Comparison of ENCODE assay signal across 22 cellular contexts in genomic region chr20:18614244-18614643, GRCh38. TPM values are rescaled to one million over a fixed set of nuclear protein-coding genes. Genes with fewer than 3 reads are reported as not detected.
DNase-seq lines count a peak whose midpoint lies in the region; ATAC-seq, FAIRE-seq and TF ChIP-seq lines count a peak whose summit lies in the region.
"Had no signal": no experiment of that assay in that cellular context is flagged by ENCODE, and none has a peak within 500 bp of the region (broad histone marks: within the 10 kb centered on the region; RNA-seq: fewer than 3 reads in every experiment).

No MANE protein-coding gene starts in this region.

- no peaks in the 10 kb centered on the region for H3K27me3 Mint-ChIP-seq in activated T-cell treated with anti-CD3 and anti-CD28 coated beads, Interleukin-2, amount 50 U/mL, for 24 hours
- no peaks in the 10 kb centered on the region for H3K27me3 Mint-ChIP-seq in activated T-cell treated with anti-CD3 and anti-CD28 coated beads, Interleukin-2, amount 50 U/mL, for 72 hours (ENCODE audit: low read depth)
- H3K27me3 Mint-ChIP-seq in CD4-positive, alpha-beta T cell: no peaks in the 10 kb centered on the region

- peak overlapping the region; percentile 18 for H3K27ac Mint-ChIP-seq in activated T-cell treated with anti-CD3 and anti-CD28 coated beads, Interleukin-2, amount 50 U/mL, for 24 hours
- no peak overlapping the region for H3K27ac Mint-ChIP-seq in activated T-cell treated with anti-CD3 and anti-CD28 coated beads, Interleukin-2, amount 50 U/mL, for 72 hours
- H3K27ac Mint-ChIP-seq in CD4-positive, alpha-beta T cell: peak overlapping the region; percentile 51

- no peak for TF ChIP-seq POLR2A in adrenal gland (IDR thresholded peaks at IDR 0.05)

- no peak overlapping the region for H3K27ac ChIP-seq in CD4-positive, alpha-beta T cell (ENCODE audit: low read depth, low read length)
- H3K27ac ChIP-seq in adrenal gland: no peak overlapping the region
- H3K27ac ChIP-seq: SJSA1 had no signal

- no peaks in the 10 kb centered on the region for H3K27me3 ChIP-seq in CD4-positive, alpha-beta T cell (ENCODE audit: control insufficient read depth, insufficient read depth, low read length)
- no peaks in the 10 kb centered on the region for H3K27me3 ChIP-seq in bronchial epithelial cell (ENCODE audit: control insufficient read depth, insufficient read depth, low read length)
- no peaks in the 10 kb centered on the region for H3K27me3 ChIP-seq in adrenal gland
- H3K27me3 ChIP-seq: MG63, SJSA1 had no signal

- H3K4me1 Mint-ChIP-seq in activated T-cell treated with anti-CD3 and anti-CD28 coated beads, Interleukin-2, amount 50 U/mL, for 24 hours (ENCODE audit: low read depth): peaks cover 25% of the 10 kb centered on the region
- H3K4me1 Mint-ChIP-seq in activated T-cell treated with anti-CD3 and anti-CD28 coated beads, Interleukin-2, amount 50 U/mL, for 72 hours (ENCODE audit: low read depth): peaks cover 12% of the 10 kb centered on the region
- no peaks in the 10 kb centered on the region for H3K4me1 Mint-ChIP-seq in CD4-positive, alpha-beta T cell (ENCODE audit: low read depth)

- 96 to 100% (median 98%) methylated on average over 5 of the region's 5 CpGs for WGBS in adrenal gland, 4 donors

- H3K4me3 ChIP-seq in bronchial epithelial cell (ENCODE audit: low read depth, low read length): no peak overlapping the region
- H3K4me3 ChIP-seq in adrenal gland: no peak overlapping the region
- H3K4me3 ChIP-seq: GM23338, MG63, SJSA1 had no signal

- H3K36me3 Mint-ChIP-seq in activated T-cell treated with anti-CD3 and anti-CD28 coated beads, Interleukin-2, amount 50 U/mL, for 24 hours (ENCODE audit: low read depth): peaks cover 48% of the 10 kb centered on the region
- peaks cover 0 to 15% of the 10 kb centered on the region in 2 donors for H3K36me3 Mint-ChIP-seq in activated T-cell treated with anti-CD3 and anti-CD28 coated beads, Interleukin-2, amount 50 U/mL, for 72 hours (ENCODE audit: insufficient read depth in 2 of 2)
- peaks cover 47% of the 10 kb centered on the region for H3K36me3 Mint-ChIP-seq in CD4-positive, alpha-beta T cell (ENCODE audit: low read depth)

- CTCF ChIA-PET in CD4-positive, alpha-beta T cell (lab: Charles Lee): no interaction called here

- POLR2A ChIA-PET in CD4-positive, alpha-beta T cell (lab: Charles Lee): no interaction called here

- intact Hi-C loops in CD4-positive, alpha-beta T cell (cut with DNase I, micrococcal nuclease): no loop called here
- intact Hi-C loops in adrenal gland (cut with DNase I): no loop called here

- peaks cover 0 to 5% of the 10 kb centered on the region in 2 donors for H3K4me1 ChIP-seq in adrenal gland (replicated peaks in 1 of 2)
- H3K4me1 ChIP-seq: SJSA1 had no signal

- no peak for ATAC-seq in activated T-cell treated with anti-CD3 and anti-CD28 coated beads, Interleukin-2, amount 50 U/mL, for 72 hours (replicated peaks in 1 of 2)
- no peak for ATAC-seq in CD4-positive, alpha-beta T cell (ENCODE audit: poor library complexity)
- ATAC-seq in esophagus mucosa (peak; percentile 54), GM19351 (IDR thresholded peaks at IDR 0.05; ENCODE audit: unreplicated experiment) (no peak)
- ATAC-seq: GM23338 had no signal

- H3K9me3 ChIP-seq in CD4-positive, alpha-beta T cell (ENCODE audit: control insufficient read depth, low read length): no peaks in the 10 kb centered on the region
- H3K9me3 ChIP-seq in adrenal gland (replicated peaks in 1 of 3): no peaks in the 10 kb centered on the region
- H3K9me3 ChIP-seq: MG63, SJSA1 had no signal

- no peaks in the 10 kb centered on the region for H3K9me3 Mint-ChIP-seq in activated T-cell treated with anti-CD3 and anti-CD28 coated beads, Interleukin-2, amount 50 U/mL, for 24 hours
- no peaks in the 10 kb centered on the region for H3K9me3 Mint-ChIP-seq in activated T-cell treated with anti-CD3 and anti-CD28 coated beads, Interleukin-2, amount 50 U/mL, for 72 hours
- no peaks in the 10 kb centered on the region for H3K9me3 Mint-ChIP-seq in CD4-positive, alpha-beta T cell
- H3K9me3 Mint-ChIP-seq: GM23338, H9 had no signal

- H3K4me3 Mint-ChIP-seq in activated T-cell treated with anti-CD3 and anti-CD28 coated beads, Interleukin-2, amount 50 U/mL, for 24 hours: no peak overlapping the region
- H3K4me3 Mint-ChIP-seq in activated T-cell treated with anti-CD3 and anti-CD28 coated beads, Interleukin-2, amount 50 U/mL, for 72 hours: no peak overlapping the region
- H3K4me3 Mint-ChIP-seq in CD4-positive, alpha-beta T cell: no peak overlapping the region
- H3K4me3 Mint-ChIP-seq: GM23338, H9 had no signal

- TF ChIP-seq CTCF in CD4-positive, alpha-beta T cell (IDR thresholded peaks at IDR 0.05): no peak
- TF ChIP-seq CTCF in bronchial epithelial cell (IDR thresholded peaks at IDR 0.05; ENCODE audit: insufficient read depth, low read length, severe bottlenecking) (no peak), adrenal gland (IDR thresholded peaks at IDR 0.05) (no peak)

- peaks cover 4% of the 10 kb centered on the region for H3K36me3 ChIP-seq in bronchial epithelial cell (ENCODE audit: control insufficient read depth, insufficient read depth, low read length)
- H3K36me3 ChIP-seq in adrenal gland (replicated peaks in 1 of 2): no peaks in the 10 kb centered on the region
- H3K36me3 ChIP-seq: MG63, SJSA1 had no signal

- DNase-seq in activated T-cell treated with anti-CD3 and anti-CD28 coated beads, Interleukin-2, amount 50 U/mL, for 24 hours: no peak
- no peak for DNase-seq in activated T-cell treated with anti-CD3 and anti-CD28 coated beads, Interleukin-2, amount 50 U/mL, for 72 hours
- DNase-seq in CD4-positive, alpha-beta T cell: no peak
- DNase-seq in bronchial epithelial cell (ENCODE audit: low read depth): no peak
- no peak for DNase-seq in NCI-H774 (lab: John Stamatoyannopoulos, UW)
- no peak for DNase-seq in adrenal gland
- DNase-seq: H9, KBM-7, MG63, NCI-H1105 treated with DMSO at 0.1 percent for 48 hours, NCI-H146, NCI-H2029, NCI-H446, NCI-H524 treated with DMSO at 0.1 percent for 48 hours, Right ventricle myocardium superior, RPMI8226 had no signal

- FAIRE-seq in bronchial epithelial cell (lab: Jason Lieb, UNC): peak; percentile 88
- FAIRE-seq: G401.6, HTR-8/SVneo had no signal

RNA-seq across cellular contexts. Expression of gene DTD1, which starts 26.4 kb away (rescaled TPM):
- 10 to 100 TPM; 46.1 to 47.6 TPM for total RNA-seq in activated T-cell treated with anti-CD3 and anti-CD28 coated beads, Interleukin-2, amount 50 U/mL, for 72 hours
- total RNA-seq in CD4-positive, alpha-beta T cell: 10 to 100 TPM; 15.4 to 16.1 TPM
- total RNA-seq in bronchial epithelial cell (197 and 241 TPM in 2 replicates), esophagus mucosa (36.1 TPM), adrenal gland (10 to 100 TPM; 19.0 to 37.0 (median 32.9) TPM)
- polyA plus RNA-seq in adrenal gland: 10 to 100 TPM in 2 of 3 donors, 1 to 10 TPM in 1; 9.5 to 38.9 (median 13.9) TPM

RNA-seq across cellular contexts. Expression of gene SMIM26, which starts 47.0 kb away (rescaled TPM):
- 10 to 100 TPM; 84.3 to 87.7 TPM for total RNA-seq in activated T-cell treated with anti-CD3 and anti-CD28 coated beads, Interleukin-2, amount 50 U/mL, for 72 hours
- 10 to 100 TPM; 78.7 to 79.8 TPM for total RNA-seq in CD4-positive, alpha-beta T cell
- total RNA-seq in bronchial epithelial cell (108 and 186 TPM in 2 replicates), esophagus mucosa (57.7 TPM), adrenal gland (100 to 1,000 TPM in 7 of 8 donors, 10 to 100 TPM in 1; 88.6 to 337 (median 117) TPM)
- 100 to 1,000 TPM; 123 to 242 (median 199) TPM for polyA plus RNA-seq in adrenal gland
